In genomic region chr15:94064676-94065313, GRCh38 we compare ENCODE assay signal across 29 cellular contexts.
"Had no signal": no experiment of that assay in that cellular context is flagged by ENCODE, and none has a peak within 500 bp of the region (broad histone marks: within the 10 kb centered on the region; RNA-seq: fewer than 3 reads in every experiment).

No MANE protein-coding gene starts in this region.

- H3K4me3 ChIP-seq: cardiac muscle cell, K562, SJSA1 had no signal

- DNase-seq: activated B cell treated with CpG ODN at 0.5 μM for 24 hours; activated CD4-positive, alpha-beta T cell treated with anti-CD3 and anti-CD28 coated beads for 1 hour; activated CD4-positive, alpha-beta T cell treated with anti-CD3 and anti-CD28 coated beads, Interleukin-2, amount 10 ng/mL, durations not matched to agents 24 days and 14 days; activated CD4-positive, alpha-beta T cell treated with anti-CD3 and anti-CD28 coated beads, Interleukin-2, amount 50 U/mL, for 48 hours; activated CD8-positive, alpha-beta memory T cell treated with anti-CD3 and anti-CD28 coated beads, Interleukin-2, amount 10 ng/mL, durations not matched to agents 7 days and 5 days; activated effector memory CD4-positive, alpha-beta T cell treated with Interleukin-2 at 50 U/mL for 16 hours; activated naive CD4-positive, alpha-beta T cell treated with Interleukin-2 at 50 U/mL for 16 hours; activated naive CD8-positive, alpha-beta T cell treated with anti-CD3 and anti-CD28 coated beads, Interleukin-2, amount 50 U/mL, for 24 hours; activated T-cell treated with anti-CD3 and anti-CD28 coated beads, Interleukin-2, amount 50 U/mL, for 24 hours; amniotic stem cell; Karpas-422; NCI-H1105 treated with DMSO at 0.1 percent for 48 hours; NCI-H1436 treated with DMSO at 0.1 percent for 48 hours; NCI-H187; NCI-H2081; NCI-H510A treated with DMSO at 0.1 percent for 48 hours; NCI-H69; NK-92 treated with Interleukin-12 subunit alpha and Interleukin-12 subunit beta, amount 100 ng/mL, for 24 hours; OCI-M1; RPMI8226; SHP77; SW 1271 had no signal

- H3K36me3 ChIP-seq: cardiac muscle cell, SJSA1 had no signal

- H3K27me3 ChIP-seq: SJSA1 had no signal

- H3K9me3 ChIP-seq: SJSA1 had no signal

- H3K27ac ChIP-seq: cardiac muscle cell, SJSA1 had no signal

- ATAC-seq: activated CD8-positive, alpha-beta memory T cell treated with anti-CD3 and anti-CD28 coated beads, Interleukin-2, amount 10 ng/mL, durations not matched to agents 7 days and 5 days; activated naive CD4-positive, alpha-beta T cell treated with anti-CD3 and anti-CD28 coated beads, Interleukin-2, amount 50 U/mL, for 72 hours; activated naive CD8-positive, alpha-beta T cell treated with anti-CD3 and anti-CD28 coated beads, Interleukin-2, amount 50 U/mL, for 24 hours; K562; Panc1; SK-N-SH treated with all-trans-retinoic acid at 6 μM for 48 hours had no signal

- FAIRE-seq: astrocyte, K562 had no signal
